Comparison of ENCODE assay signal across 1 cellular context in genomic region chr3:179256813-179257212, GRCh38.
TF ChIP-seq lines count a peak whose summit lies in the region.

No MANE protein-coding gene starts in this region.

TF ChIP-seq in GM12878, 131 proteins besides CTCF, POLR2A, EP300 and RAD21 (continued from another document):
- TF ChIP-seq, protein P1, sequence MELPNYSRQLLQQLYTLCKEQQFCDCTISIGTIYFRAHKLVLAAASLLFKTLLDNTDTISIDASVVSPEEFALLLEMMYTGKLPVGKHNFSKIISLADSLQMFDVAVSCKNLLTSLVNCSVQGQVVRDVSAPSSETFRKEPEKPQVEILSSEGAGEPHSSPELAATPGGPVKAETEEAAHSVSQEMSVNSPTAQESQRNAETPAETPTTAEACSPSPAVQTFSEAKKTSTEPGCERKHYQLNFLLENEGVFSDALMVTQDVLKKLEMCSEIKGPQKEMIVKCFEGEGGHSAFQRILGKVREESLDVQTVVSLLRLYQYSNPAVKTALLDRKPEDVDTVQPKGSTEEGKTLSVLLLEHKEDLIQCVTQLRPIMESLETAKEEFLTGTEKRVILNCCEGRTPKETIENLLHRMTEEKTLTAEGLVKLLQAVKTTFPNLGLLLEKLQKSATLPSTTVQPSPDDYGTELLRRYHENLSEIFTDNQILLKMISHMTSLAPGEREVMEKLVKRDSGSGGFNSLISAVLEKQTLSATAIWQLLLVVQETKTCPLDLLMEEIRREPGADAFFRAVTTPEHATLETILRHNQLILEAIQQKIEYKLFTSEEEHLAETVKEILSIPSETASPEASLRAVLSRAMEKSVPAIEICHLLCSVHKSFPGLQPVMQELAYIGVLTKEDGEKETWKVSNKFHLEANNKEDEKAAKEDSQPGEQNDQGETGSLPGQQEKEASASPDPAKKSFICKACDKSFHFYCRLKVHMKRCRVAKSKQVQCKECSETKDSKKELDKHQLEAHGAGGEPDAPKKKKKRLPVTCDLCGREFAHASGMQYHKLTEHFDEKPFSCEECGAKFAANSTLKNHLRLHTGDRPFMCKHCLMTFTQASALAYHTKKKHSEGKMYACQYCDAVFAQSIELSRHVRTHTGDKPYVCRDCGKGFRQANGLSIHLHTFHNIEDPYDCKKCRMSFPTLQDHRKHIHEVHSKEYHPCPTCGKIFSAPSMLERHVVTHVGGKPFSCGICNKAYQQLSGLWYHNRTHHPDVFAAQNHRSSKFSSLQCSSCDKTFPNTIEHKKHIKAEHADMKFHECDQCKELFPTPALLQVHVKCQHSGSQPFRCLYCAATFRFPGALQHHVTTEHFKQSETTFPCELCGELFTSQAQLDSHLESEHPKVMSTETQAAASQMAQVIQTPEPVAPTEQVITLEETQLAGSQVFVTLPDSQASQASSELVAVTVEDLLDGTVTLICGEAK (IDR thresholded peaks at IDR 0.05; ENCODE audit: borderline replicate concordance): no peak
- TF ChIP-seq CBX5 (IDR thresholded peaks at IDR 0.05; ENCODE audit: low read depth): no peak
- no peak for TF ChIP-seq MEF2A (IDR thresholded peaks at IDR 0.05; ENCODE audit: insufficient read depth, low read depth, low read length)
- no peak for TF ChIP-seq MLLT1 (IDR thresholded peaks at IDR 0.05)
- no peak for TF ChIP-seq TCF3 (IDR thresholded peaks at IDR 0.05; ENCODE audit: borderline replicate concordance, insufficient read depth, low read depth, low read length)
- no peak for TF ChIP-seq CREM (IDR thresholded peaks at IDR 0.05; ENCODE audit: low read depth)
- no peak for TF ChIP-seq REST (IDR thresholded peaks at IDR 0.05; ENCODE audit: low read depth, low read length)
- no peak for TF ChIP-seq ZSCAN29 (IDR thresholded peaks at IDR 0.05)
- TF ChIP-seq RUNX3 (IDR thresholded peaks at IDR 0.05; ENCODE audit: low read length): no peak
